37 cellular contexts compared by ENCODE assay signal in the genomic region with DNA sequence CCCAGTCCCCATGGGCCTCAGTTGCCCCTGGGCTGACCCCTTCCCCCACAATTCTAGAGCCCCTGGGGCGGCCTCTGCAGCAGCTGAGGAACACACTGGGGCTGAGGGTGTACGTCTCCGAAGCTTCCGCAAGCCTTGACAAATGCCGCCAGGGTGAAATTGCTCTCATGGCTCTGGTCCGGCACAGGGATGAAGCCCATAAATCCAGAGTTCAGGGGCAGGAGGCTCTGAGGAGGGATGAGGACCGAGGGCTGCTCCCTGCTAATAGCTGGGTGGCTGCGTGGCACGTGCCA. TPM values are rescaled to one million over a fixed set of nuclear protein-coding genes. Genes with fewer than 3 reads are reported as not detected.
"Had no signal": no experiment of that assay in that cellular context is flagged by ENCODE, and none has a peak within 500 bp of the region (broad histone marks: within the 10 kb centered on the region; RNA-seq: fewer than 3 reads in every experiment).

No MANE protein-coding gene starts in this region.

- H3K27ac Mint-ChIP-seq: activated B cell treated with CpG ODN at 0.5 μM for 24 hours; activated CD4-positive, alpha-beta memory T cell treated with anti-CD3 and anti-CD28 coated beads for 36 hours; activated naive CD4-positive, alpha-beta T cell treated with anti-CD3 and anti-CD28 coated beads, Interleukin-2, amount 50 U/mL, for 24 hours; activated naive CD8-positive, alpha-beta T cell treated with anti-CD3 and anti-CD28 coated beads, Interleukin-2, amount 10 ng/mL, durations not matched to agents 7 days and 5 days had no signal

- H3K4me3 ChIP-seq: body of pancreas, PC-9 had no signal

- DNase-seq: activated B cell treated with CpG ODN at 0.5 μM for 24 hours; activated CD4-positive, alpha-beta memory T cell treated with anti-CD3 and anti-CD28 coated beads for 36 hours; activated CD4-positive, alpha-beta T cell treated with anti-CD3 and anti-CD28 coated beads for 4 hours; activated CD4-positive, alpha-beta T cell treated with anti-CD3 and anti-CD28 coated beads, Interleukin-2, amount 50 U/mL, for 1 hour; activated CD4-positive, CD25-positive, alpha-beta regulatory T cell treated with anti-CD3 and anti-CD28 coated beads, Interleukin-2, amount 50 U/mL, for 72 hours; activated CD8-positive, alpha-beta memory T cell treated with anti-CD3 and anti-CD28 coated beads, Interleukin-2, amount 50 U/mL, for 4 hours; activated effector memory CD4-positive, alpha-beta T cell treated with Interleukin-2 at 50 U/mL for 16 hours; activated naive CD8-positive, alpha-beta T cell treated with anti-CD3 and anti-CD28 coated beads, Interleukin-2, amount 10 ng/mL, durations not matched to agents 7 days and 5 days; activated T-cell treated with anti-CD3 and anti-CD28 coated beads for 4 hours; activated T-cell treated with anti-CD3 and anti-CD28 coated beads, Interleukin-2, amount 50 U/mL, for 48 hours; amygdala; body of pancreas; MM.1S; MV-4-11; NCI-H1092; NCI-H1436 treated with DMSO at 0.1 percent for 48 hours; NCI-H1694 treated with DMSO at 0.1 percent for 48 hours; NCI-H2029; NCI-H2107; NCI-H2171; NCI-H510A; NCI-H526; NCI-H748 treated with DMSO at 0.1 percent for 48 hours; NK-92 treated with Interleukin-12 subunit alpha and Interleukin-12 subunit beta, amount 100 ng/mL, for 24 hours; PC-9; Right ventricle myocardium superior; SW 1271; T-helper 1 cell; T-helper 2 cell; T-helper 9 cell had no signal

- H2AFZ ChIP-seq: PC-9 had no signal

- H3K27ac ChIP-seq: body of pancreas, KMS-11, PC-9, RWPE1, VCaP had no signal

- H3K9me3 Mint-ChIP-seq: activated naive CD4-positive, alpha-beta T cell treated with anti-CD3 and anti-CD28 coated beads, Interleukin-2, amount 50 U/mL, for 24 hours had no signal

- ATAC-seq: body of pancreas had no signal

- H3K9me3 ChIP-seq: body of pancreas had no signal

- H3K4me2 ChIP-seq: KMS-11, PC-9 had no signal

- H3K4me1 ChIP-seq: body of pancreas had no signal

- H3K9ac ChIP-seq: KMS-11 had no signal

- H3K4me1 Mint-ChIP-seq: activated B cell treated with CpG ODN at 0.5 μM for 24 hours; activated naive CD4-positive, alpha-beta T cell treated with anti-CD3 and anti-CD28 coated beads, Interleukin-2, amount 50 U/mL, for 24 hours; activated naive CD8-positive, alpha-beta T cell treated with anti-CD3 and anti-CD28 coated beads, Interleukin-2, amount 10 ng/mL, durations not matched to agents 7 days and 5 days had no signal

- H3K4me3 Mint-ChIP-seq: activated B cell treated with CpG ODN at 0.5 μM for 24 hours; activated CD4-positive, alpha-beta memory T cell treated with anti-CD3 and anti-CD28 coated beads for 36 hours; activated naive CD4-positive, alpha-beta T cell treated with anti-CD3 and anti-CD28 coated beads, Interleukin-2, amount 50 U/mL, for 24 hours; activated naive CD8-positive, alpha-beta T cell treated with anti-CD3 and anti-CD28 coated beads, Interleukin-2, amount 10 ng/mL, durations not matched to agents 7 days and 5 days had no signal

- H3K36me3 Mint-ChIP-seq: activated CD4-positive, alpha-beta memory T cell treated with anti-CD3 and anti-CD28 coated beads for 36 hours; activated naive CD4-positive, alpha-beta T cell treated with anti-CD3 and anti-CD28 coated beads, Interleukin-2, amount 50 U/mL, for 24 hours; activated naive CD8-positive, alpha-beta T cell treated with anti-CD3 and anti-CD28 coated beads, Interleukin-2, amount 10 ng/mL, durations not matched to agents 7 days and 5 days had no signal

- H3K27me3 Mint-ChIP-seq: activated naive CD4-positive, alpha-beta T cell treated with anti-CD3 and anti-CD28 coated beads, Interleukin-2, amount 50 U/mL, for 24 hours; activated naive CD8-positive, alpha-beta T cell treated with anti-CD3 and anti-CD28 coated beads, Interleukin-2, amount 10 ng/mL, durations not matched to agents 7 days and 5 days had no signal

- H3K27me3 ChIP-seq: body of pancreas had no signal

RNA-seq across cellular contexts. Expression of a gene that starts 27.1 kb away (rescaled TPM):
- total RNA-seq: activated B cell treated with CpG ODN at 0.5 μM for 24 hours; activated CD4-positive, alpha-beta memory T cell treated with anti-CD3 and anti-CD28 coated beads for 36 hours; activated naive CD8-positive, alpha-beta T cell treated with anti-CD3 and anti-CD28 coated beads, Interleukin-2, amount 10 ng/mL, durations not matched to agents 7 days and 5 days; astrocyte; body of pancreas; bronchial epithelial cell; LHCN-M2; PC-9; Right ventricle myocardium superior had no signal
